8 cellular contexts compared by ENCODE assay signal in the genomic region with DNA sequence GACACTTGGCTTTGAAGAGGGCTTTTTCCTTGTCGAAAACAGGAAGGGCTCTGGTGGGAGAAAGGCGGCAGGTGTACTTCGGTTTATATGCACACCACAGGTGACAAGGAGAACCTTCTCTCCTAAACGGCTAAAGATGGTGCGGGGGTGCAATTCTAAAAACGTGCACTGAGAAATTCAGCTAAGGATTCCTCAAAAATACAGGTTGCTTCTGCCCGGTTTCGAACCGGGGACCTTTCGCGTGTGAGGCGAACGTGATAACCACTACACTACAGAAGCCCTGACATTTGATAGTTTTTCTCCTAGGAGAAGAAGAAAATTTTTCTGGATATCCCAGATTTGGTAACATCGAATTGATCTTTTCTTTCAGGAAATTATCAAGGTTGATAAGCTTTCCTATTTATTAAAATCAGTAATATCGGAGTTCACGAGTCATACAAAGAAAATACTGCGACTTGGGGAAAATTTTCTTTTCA. TPM values are rescaled to one million over a fixed set of nuclear protein-coding genes. Genes with fewer than 3 reads are reported as not detected.
DNase-seq lines count a peak whose midpoint lies in the region; ATAC-seq and TF ChIP-seq lines count a peak whose summit lies in the region.

No MANE protein-coding gene starts in this region.

- TF ChIP-seq CTCF in OCI-LY3 (IDR thresholded peaks at IDR 0.05; ENCODE audit: low read depth, low read length) (no peak), cardiac fibroblast (IDR thresholded peaks at IDR 0.05; ENCODE audit: low read depth, low read length) (no peak), osteocyte (IDR thresholded peaks at IDR 0.05) (no peak), sigmoid colon (IDR thresholded peaks at IDR 0.05) (no peak)

- no peak for TF ChIP-seq POLR2A in sigmoid colon (IDR thresholded peaks at IDR 0.05)

- H3K36me3 ChIP-seq in GM23248 (ENCODE audit: low read depth), result no peaks in the 10 kb centered on the region
- H3K36me3 ChIP-seq in OCI-LY3 (replicated peaks; ENCODE audit: low read depth, low read length), result no peaks in the 10 kb centered on the region
- H3K36me3 ChIP-seq in CD4-positive, alpha-beta memory T cell (ENCODE audit: insufficient read depth, low read length), result no peaks in the 10 kb centered on the region
- H3K36me3 ChIP-seq in sigmoid colon, result no peaks in the 10 kb centered on the region

- peaks cover 49% of the 10 kb centered on the region for H3K27me3 Mint-ChIP-seq in osteocyte (ENCODE audit: unreplicated experiment)
- peaks cover 60 to 63% of the 10 kb centered on the region in 2 donors for H3K27me3 Mint-ChIP-seq in CD4-positive, alpha-beta memory T cell

- in situ Hi-C loops in GM23248 (cut with MboI), result no loop called here

- peak overlapping the region; percentile 92 for H3K4me2 ChIP-seq in GM23248 (ENCODE audit: unreplicated experiment)
- H3K4me2 ChIP-seq in OCI-LY3 (ENCODE audit: low read length), result 0 out of 2 replicates have a peak overlapping the region, but pooled peaks have one; percentile 24

- WGBS in GM23248 (ENCODE audit: low coverage in 1 of 2, low lambda C conversion rate in 2 of 2, missing lambda C conversion rate in 2 of 2), 2 experiments, result 2 to 3% methylated on average over 17 of the region's 17 CpGs
- 2 to 6% methylated on average over 17 of the region's 17 CpGs for WGBS in sigmoid colon, 2 donors

- H3K9ac ChIP-seq in GM23248 (peak overlapping the region; percentile 38; the same call in 1 of the 2 replicates), OCI-LY3 (ENCODE audit: low read length) (no peak overlapping the region)

- POLR2A ChIA-PET in CD4-positive, alpha-beta memory T cell (lab: Charles Lee; ENCODE audit: partially characterized antibody), result interaction anchor here (1.1 kb wide), 1 partner anchor 10 kb away, joined by 3 read pairs; no protein-coding TSS in a partner anchor

- H3K4me3 Mint-ChIP-seq in osteocyte (ENCODE audit: unreplicated experiment), result peak overlapping the region; percentile 79
- peak overlapping the region in 4 of 8 donors; percentile 13 to 54 (median 30) for H3K4me3 Mint-ChIP-seq in CD4-positive, alpha-beta memory T cell

- peaks cover 32% of the 10 kb centered on the region for H3K27me3 ChIP-seq in GM23248 (replicated peaks; ENCODE audit: insufficient read depth)
- no peaks in the 10 kb centered on the region for H3K27me3 ChIP-seq in OCI-LY3 (ENCODE audit: low read depth, low read length)
- H3K27me3 ChIP-seq in CD4-positive, alpha-beta memory T cell (ENCODE audit: insufficient read depth, low read length), result peaks cover 64% of the 10 kb centered on the region
- peaks cover 21 to 99% (median 90%) of the 10 kb centered on the region in 3 donors for H3K27me3 ChIP-seq in sigmoid colon

- H3K27ac ChIP-seq in GM23248 (no peak overlapping the region), OCI-LY3 (ENCODE audit: low read length) (no peak overlapping the region), sigmoid colon (no peak overlapping the region)
- H3K27ac ChIP-seq in CD4-positive, alpha-beta memory T cell (ENCODE audit: low read depth, low read length), result no peak overlapping the region

- no peaks in the 10 kb centered on the region for H4K20me1 ChIP-seq in GM23248 (ENCODE audit: insufficient read depth)
- H4K20me1 ChIP-seq in OCI-LY3 (ENCODE audit: insufficient read depth, low read length), result no peaks in the 10 kb centered on the region

- DNase-seq in A172 (ENCODE audit: low spot score), result peak; percentile 63
- DNase-seq in GM23248, result peak; percentile 53
- DNase-seq in cardiac fibroblast (ENCODE audit: low read depth in 2 of 2), result peak; percentile 51 to 78
- no peak for DNase-seq in osteocyte (ENCODE audit: extremely low spot score, unreplicated experiment)
- DNase-seq in CD4-positive, alpha-beta memory T cell, result no peak
- DNase-seq in sigmoid colon, result no peak

- no peaks in the 10 kb centered on the region for H3K9me2 ChIP-seq in GM23248 (ENCODE audit: insufficient read depth)

- H3K4me1 Mint-ChIP-seq in osteocyte (ENCODE audit: unreplicated experiment), result peaks cover 15% of the 10 kb centered on the region
- peaks cover 4 to 6% (median 4%) of the 10 kb centered on the region in 4 donors for H3K4me1 Mint-ChIP-seq in CD4-positive, alpha-beta memory T cell

- intact Hi-C loops in CD4-positive, alpha-beta memory T cell (cut with micrococcal nuclease), result loop anchor here (2.0 to 10.0 kb wide), 4 partner anchors 17 to 387 kb away; no protein-coding TSS in a partner anchor
- intact Hi-C loops in sigmoid colon (cut with DNase I), result no loop called here

- H3K9me3 Mint-ChIP-seq in osteocyte (ENCODE audit: unreplicated experiment), result peaks cover 5% of the 10 kb centered on the region
- H3K9me3 Mint-ChIP-seq in CD4-positive, alpha-beta memory T cell, result peaks cover 5 to 69% (median 55%) of the 10 kb centered on the region in 8 donors

- H3K4me3 ChIP-seq in GM23248 (peak overlapping the region; percentile 73), OCI-LY3 (ENCODE audit: low read length) (peak overlapping the region; percentile 12; the same call in 1 of the 2 replicates), cardiac fibroblast (replicated peaks in 1 of 2; ENCODE audit: low read depth in 2 of 2, low read length in 2 of 2) (peak overlapping the region; percentile 24 to 46), sigmoid colon (no peak overlapping the region)
- no peak overlapping the region for H3K4me3 ChIP-seq in CD4-positive, alpha-beta memory T cell (ENCODE audit: low read length in 2 of 2)

- H3K4me1 ChIP-seq in GM23248 (ENCODE audit: insufficient read depth), result peaks cover 7% of the 10 kb centered on the region; the same call in 1 of the 2 replicates
- H3K4me1 ChIP-seq in OCI-LY3 (ENCODE audit: low read length), result no peaks in the 10 kb centered on the region
- peaks cover 5% of the 10 kb centered on the region for H3K4me1 ChIP-seq in CD4-positive, alpha-beta memory T cell (ENCODE audit: insufficient read depth, low read length)
- peaks cover 0 to 7% (median 0%) of the 10 kb centered on the region in 4 donors for H3K4me1 ChIP-seq in sigmoid colon

- H3K36me3 Mint-ChIP-seq in osteocyte (ENCODE audit: unreplicated experiment), result no peaks in the 10 kb centered on the region
- peaks cover 8 to 13% of the 10 kb centered on the region in 2 donors for H3K36me3 Mint-ChIP-seq in CD4-positive, alpha-beta memory T cell

- H2AFZ ChIP-seq in GM23248, result peak overlapping the region; percentile 81
- no peak overlapping the region for H2AFZ ChIP-seq in OCI-LY3 (ENCODE audit: low read depth, low read length)

- H3F3A ChIP-seq in GM23248 (ENCODE audit: insufficient read depth), result peaks cover 7% of the 10 kb centered on the region; the same call in 1 of the 2 replicates

- H3K9me3 ChIP-seq in GM23248 (ENCODE audit: low read depth), result no peaks in the 10 kb centered on the region
- H3K9me3 ChIP-seq in OCI-LY3 (ENCODE audit: insufficient read depth, low read length), result no peaks in the 10 kb centered on the region
- H3K9me3 ChIP-seq in CD4-positive, alpha-beta memory T cell (ENCODE audit: control insufficient read depth in 1 of 2, low read length in 2 of 2), result peaks cover 0 to 6% of the 10 kb centered on the region in 2 donors
- H3K9me3 ChIP-seq in sigmoid colon, result peaks cover 0 to 11% (median 0%) of the 10 kb centered on the region in 4 donors

- no peak for ATAC-seq in GM18502 (IDR thresholded peaks at IDR 0.05; ENCODE audit: poor library complexity, unreplicated experiment)

- TF ChIP-seq EP300 in sigmoid colon (IDR thresholded peaks at IDR 0.05), result no peak

- H3K79me2 ChIP-seq in GM23248 (ENCODE audit: insufficient read depth) (no peaks in the 10 kb centered on the region), OCI-LY3 (ENCODE audit: low read length) (no peaks in the 10 kb centered on the region)

- CTCF ChIA-PET in CD4-positive, alpha-beta memory T cell (lab: Charles Lee; ENCODE audit: partially characterized antibody), result no interaction called here

- peak overlapping the region; percentile 32 for H3K27ac Mint-ChIP-seq in osteocyte (ENCODE audit: unreplicated experiment)
- H3K27ac Mint-ChIP-seq in CD4-positive, alpha-beta memory T cell, result peak overlapping the region in 3 of 7 donors; percentile 66 to 87 (median 82)

RNA-seq across cellular contexts. Expression of gene POM121L2, which starts 32.0 kb away (rescaled TPM):
- not detected in 2 replicates for total RNA-seq in A172 (2014; rRNA removed; shearing (Covaris generic))
- total RNA-seq in GM23248 (2014; rRNA removed; shearing (Covaris generic)), result not detected in 2 replicates
- polyA plus RNA-seq in GM23248 (2016; fragmentation: Nextera tagmentation; extraction: Ambion mirVana) (not detected in 2 replicates), sigmoid colon (not detected)
- total RNA-seq in osteocyte (not detected in 2 replicates), sigmoid colon (not detected)
- not detected for total RNA-seq in CD4-positive, alpha-beta memory T cell
- not detected for polyA plus RNA-seq in CD4-positive, alpha-beta memory T cell

RNA-seq across cellular contexts. Expression of gene PRSS16, which starts 32.6 kb away (rescaled TPM):
- 0.12 and 0.62 TPM in 2 replicates for total RNA-seq in A172 (2014; rRNA removed; shearing (Covaris generic))
- total RNA-seq in GM23248 (2014; rRNA removed; shearing (Covaris generic)), result 0.86 TPM in 1 of 2 replicates, not detected in the other
- polyA plus RNA-seq in GM23248 (2016; fragmentation: Nextera tagmentation; extraction: Ambion mirVana) (0.20 TPM in 1 of 2 replicates, not detected in the other), sigmoid colon (10 to 100 TPM; 13.3 to 28.7 (median 27.0) TPM)
- total RNA-seq in osteocyte (not detected in 2 replicates), sigmoid colon (not detected)
- total RNA-seq in CD4-positive, alpha-beta memory T cell, result 1 to 10 TPM; 1.9 to 2.5 TPM
- 1 to 10 TPM; 1.5 to 3.3 TPM for polyA plus RNA-seq in CD4-positive, alpha-beta memory T cell

Comparison
In these comparisons a context has a peak if more than half of its experiments do, and no peak if none do; other contexts are left out.
1. DNase-seq: peak in A172 (single experiment), GM23248 (single experiment) and cardiac fibroblast (2 of 2); none in osteocyte (single experiment), CD4-positive, alpha-beta memory T cell (0 of 5) and sigmoid colon (single experiment).
2. H3K4me3 ChIP-seq: peak in GM23248 (single experiment), OCI-LY3 (single experiment) and cardiac fibroblast (2 of 2); none in CD4-positive, alpha-beta memory T cell (0 of 2) and sigmoid colon (0 of 4).